1 cellular context compared by ENCODE assay signal in the genomic region with DNA sequence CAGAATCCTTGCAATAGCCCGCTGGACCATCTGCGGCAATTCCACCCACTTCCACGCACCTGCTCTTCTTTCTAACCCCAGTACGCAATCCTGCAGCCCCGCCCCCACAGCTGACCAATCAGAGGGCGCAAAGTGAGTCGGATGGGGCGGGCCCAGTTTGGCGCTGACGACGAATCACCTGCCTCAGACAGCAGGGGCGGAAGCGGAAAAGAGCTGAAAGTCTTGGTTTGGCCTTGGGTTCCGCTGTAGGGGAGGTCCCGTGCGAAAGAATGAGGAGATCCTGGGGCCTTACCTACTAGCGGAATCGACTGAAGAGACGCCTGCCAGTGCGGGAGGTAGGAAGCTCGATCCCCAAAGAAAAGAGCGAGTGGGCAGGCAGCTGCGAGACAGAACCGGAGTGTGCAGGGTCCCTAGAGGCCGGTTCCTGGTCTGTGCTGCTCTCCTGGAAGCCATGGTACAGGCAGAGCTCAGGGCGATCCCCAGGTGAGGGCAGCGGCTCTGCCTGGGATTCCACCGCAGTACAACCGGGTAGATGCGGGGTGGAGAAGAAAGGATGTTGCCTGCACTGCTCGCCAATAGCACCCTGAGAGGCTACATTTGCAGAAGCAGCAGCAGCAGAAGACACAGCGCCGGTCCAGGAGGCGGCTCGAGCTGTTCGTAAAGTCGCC.
TF ChIP-seq lines count a peak whose summit lies in the region.

TMEM184C (plus strand) TSS at position 225 of the 668 bp plus-strand sequence. CDS start 560 bp downstream, outside the sequence.

TF ChIP-seq in HepG2, 621 proteins besides CTCF, POLR2A, EP300 and RAD21 (continued from another document and continues in another):
- peak; percentile 88 for TF ChIP-seq ZNF605 (CRISPR knock-in tag; IDR thresholded peaks at IDR 0.05)
- no peak for TF ChIP-seq ZNF572 (CRISPR knock-in tag; IDR thresholded peaks at IDR 0.05)
- no peak for TF ChIP-seq FOXO1 (CRISPR knock-in tag; IDR thresholded peaks at IDR 0.05)
- TF ChIP-seq, protein P1, sequence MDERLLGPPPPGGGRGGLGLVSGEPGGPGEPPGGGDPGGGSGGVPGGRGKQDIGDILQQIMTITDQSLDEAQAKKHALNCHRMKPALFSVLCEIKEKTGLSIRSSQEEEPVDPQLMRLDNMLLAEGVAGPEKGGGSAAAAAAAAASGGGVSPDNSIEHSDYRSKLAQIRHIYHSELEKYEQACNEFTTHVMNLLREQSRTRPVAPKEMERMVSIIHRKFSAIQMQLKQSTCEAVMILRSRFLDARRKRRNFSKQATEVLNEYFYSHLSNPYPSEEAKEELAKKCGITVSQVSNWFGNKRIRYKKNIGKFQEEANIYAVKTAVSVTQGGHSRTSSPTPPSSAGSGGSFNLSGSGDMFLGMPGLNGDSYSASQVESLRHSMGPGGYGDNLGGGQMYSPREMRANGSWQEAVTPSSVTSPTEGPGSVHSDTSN (CRISPR knock-in tag; IDR thresholded peaks at IDR 0.05) = no peak
- TF ChIP-seq CREB1 (IDR thresholded peaks at IDR 0.05) = peak; percentile 54
- peak; percentile 81 for TF ChIP-seq CREB1 (CRISPR knock-in tag; IDR thresholded peaks at IDR 0.05)
- TF ChIP-seq, protein P2, sequence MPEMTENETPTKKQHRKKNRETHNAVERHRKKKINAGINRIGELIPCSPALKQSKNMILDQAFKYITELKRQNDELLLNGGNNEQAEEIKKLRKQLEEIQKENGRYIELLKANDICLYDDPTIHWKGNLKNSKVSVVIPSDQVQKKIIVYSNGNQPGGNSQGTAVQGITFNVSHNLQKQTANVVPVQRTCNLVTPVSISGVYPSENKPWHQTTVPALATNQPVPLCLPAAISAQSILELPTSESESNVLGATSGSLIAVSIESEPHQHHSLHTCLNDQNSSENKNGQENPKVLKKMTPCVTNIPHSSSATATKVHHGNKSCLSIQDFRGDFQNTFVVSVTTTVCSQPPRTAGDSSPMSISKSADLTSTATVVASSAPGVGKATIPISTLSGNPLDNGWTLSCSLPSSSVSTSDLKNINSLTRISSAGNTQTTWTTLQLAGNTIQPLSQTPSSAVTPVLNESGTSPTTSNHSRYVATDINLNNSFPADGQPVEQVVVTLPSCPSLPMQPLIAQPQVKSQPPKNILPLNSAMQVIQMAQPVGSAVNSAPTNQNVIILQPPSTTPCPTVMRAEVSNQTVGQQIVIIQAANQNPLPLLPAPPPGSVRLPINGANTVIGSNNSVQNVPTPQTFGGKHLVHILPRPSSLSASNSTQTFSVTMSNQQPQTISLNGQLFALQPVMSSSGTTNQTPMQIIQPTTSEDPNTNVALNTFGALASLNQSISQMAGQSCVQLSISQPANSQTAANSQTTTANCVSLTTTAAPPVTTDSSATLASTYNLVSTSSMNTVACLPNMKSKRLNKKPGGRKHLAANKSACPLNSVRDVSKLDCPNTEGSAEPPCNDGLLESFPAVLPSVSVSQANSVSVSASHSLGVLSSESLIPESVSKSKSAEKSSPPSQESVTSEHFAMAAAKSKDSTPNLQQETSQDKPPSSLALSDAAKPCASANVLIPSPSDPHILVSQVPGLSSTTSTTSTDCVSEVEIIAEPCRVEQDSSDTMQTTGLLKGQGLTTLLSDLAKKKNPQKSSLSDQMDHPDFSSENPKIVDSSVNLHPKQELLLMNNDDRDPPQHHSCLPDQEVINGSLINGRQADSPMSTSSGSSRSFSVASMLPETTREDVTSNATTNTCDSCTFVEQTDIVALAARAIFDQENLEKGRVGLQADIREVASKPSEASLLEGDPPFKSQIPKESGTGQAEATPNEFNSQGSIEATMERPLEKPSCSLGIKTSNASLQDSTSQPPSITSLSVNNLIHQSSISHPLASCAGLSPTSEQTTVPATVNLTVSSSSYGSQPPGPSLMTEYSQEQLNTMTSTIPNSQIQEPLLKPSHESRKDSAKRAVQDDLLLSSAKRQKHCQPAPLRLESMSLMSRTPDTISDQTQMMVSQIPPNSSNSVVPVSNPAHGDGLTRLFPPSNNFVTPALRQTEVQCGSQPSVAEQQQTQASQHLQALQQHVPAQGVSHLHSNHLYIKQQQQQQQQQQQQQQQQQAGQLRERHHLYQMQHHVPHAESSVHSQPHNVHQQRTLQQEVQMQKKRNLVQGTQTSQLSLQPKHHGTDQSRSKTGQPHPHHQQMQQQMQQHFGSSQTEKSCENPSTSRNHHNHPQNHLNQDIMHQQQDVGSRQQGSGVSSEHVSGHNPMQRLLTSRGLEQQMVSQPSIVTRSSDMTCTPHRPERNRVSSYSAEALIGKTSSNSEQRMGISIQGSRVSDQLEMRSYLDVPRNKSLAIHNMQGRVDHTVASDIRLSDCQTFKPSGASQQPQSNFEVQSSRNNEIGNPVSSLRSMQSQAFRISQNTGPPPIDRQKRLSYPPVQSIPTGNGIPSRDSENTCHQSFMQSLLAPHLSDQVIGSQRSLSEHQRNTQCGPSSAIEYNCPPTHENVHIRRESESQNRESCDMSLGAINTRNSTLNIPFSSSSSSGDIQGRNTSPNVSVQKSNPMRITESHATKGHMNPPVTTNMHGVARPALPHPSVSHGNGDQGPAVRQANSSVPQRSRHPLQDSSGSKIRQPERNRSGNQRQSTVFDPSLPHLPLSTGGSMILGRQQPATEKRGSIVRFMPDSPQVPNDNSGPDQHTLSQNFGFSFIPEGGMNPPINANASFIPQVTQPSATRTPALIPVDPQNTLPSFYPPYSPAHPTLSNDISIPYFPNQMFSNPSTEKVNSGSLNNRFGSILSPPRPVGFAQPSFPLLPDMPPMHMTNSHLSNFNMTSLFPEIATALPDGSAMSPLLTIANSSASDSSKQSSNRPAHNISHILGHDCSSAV (CRISPR knock-in tag; IDR thresholded peaks at IDR 0.05; ENCODE audit: borderline replicate concordance) = no peak
- TF ChIP-seq SOX5 (CRISPR knock-in tag; IDR thresholded peaks at IDR 0.05; ENCODE audit: borderline replicate concordance) = 0 out of 2 replicates have a peak, but pooled peaks have one; percentile 15
- peak; percentile 49; the same call in 1 of the 2 replicates for TF ChIP-seq RFX5 (IDR thresholded peaks at IDR 0.05; ENCODE audit: low read depth, low read length)
- no peak for TF ChIP-seq TBX3 (IDR thresholded peaks at IDR 0.05; ENCODE audit: borderline replicate concordance)
- no peak for TF ChIP-seq ZFYVE20 (CRISPR knock-in tag; IDR thresholded peaks at IDR 0.05; ENCODE audit: borderline replicate concordance, low read depth)
- no peak for TF ChIP-seq TCF12 (IDR thresholded peaks at IDR 0.05)
- no peak for TF ChIP-seq TCF12 (CRISPR knock-in tag; IDR thresholded peaks at IDR 0.05)
- TF ChIP-seq, protein P3, sequence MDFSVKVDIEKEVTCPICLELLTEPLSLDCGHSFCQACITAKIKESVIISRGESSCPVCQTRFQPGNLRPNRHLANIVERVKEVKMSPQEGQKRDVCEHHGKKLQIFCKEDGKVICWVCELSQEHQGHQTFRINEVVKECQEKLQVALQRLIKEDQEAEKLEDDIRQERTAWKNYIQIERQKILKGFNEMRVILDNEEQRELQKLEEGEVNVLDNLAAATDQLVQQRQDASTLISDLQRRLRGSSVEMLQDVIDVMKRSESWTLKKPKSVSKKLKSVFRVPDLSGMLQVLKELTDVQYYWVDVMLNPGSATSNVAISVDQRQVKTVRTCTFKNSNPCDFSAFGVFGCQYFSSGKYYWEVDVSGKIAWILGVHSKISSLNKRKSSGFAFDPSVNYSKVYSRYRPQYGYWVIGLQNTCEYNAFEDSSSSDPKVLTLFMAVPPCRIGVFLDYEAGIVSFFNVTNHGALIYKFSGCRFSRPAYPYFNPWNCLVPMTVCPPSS (IDR thresholded peaks at IDR 0.05) = no peak
- TF ChIP-seq FOXK2 (IDR thresholded peaks at IDR 0.05) = no peak
- TF ChIP-seq ZFY (CRISPR knock-in tag; IDR thresholded peaks at IDR 0.05) = peak; percentile 87
- TF ChIP-seq ZNF383 (CRISPR knock-in tag; IDR thresholded peaks at IDR 0.05; ENCODE audit: borderline replicate concordance) = no peak
- TF ChIP-seq MIER2 (CRISPR knock-in tag; IDR thresholded peaks at IDR 0.05) = no peak
- TF ChIP-seq GZF1 (CRISPR knock-in tag; IDR thresholded peaks at IDR 0.05) = peak; percentile 37; the same call in 1 of the 2 replicates
- TF ChIP-seq HDAC6 (IDR thresholded peaks at IDR 0.05; ENCODE audit: low read depth, low read length) = no peak
- TF ChIP-seq RAD51 (IDR thresholded peaks at IDR 0.05; ENCODE audit: borderline replicate concordance) = no peak
- TF ChIP-seq, protein P4, sequence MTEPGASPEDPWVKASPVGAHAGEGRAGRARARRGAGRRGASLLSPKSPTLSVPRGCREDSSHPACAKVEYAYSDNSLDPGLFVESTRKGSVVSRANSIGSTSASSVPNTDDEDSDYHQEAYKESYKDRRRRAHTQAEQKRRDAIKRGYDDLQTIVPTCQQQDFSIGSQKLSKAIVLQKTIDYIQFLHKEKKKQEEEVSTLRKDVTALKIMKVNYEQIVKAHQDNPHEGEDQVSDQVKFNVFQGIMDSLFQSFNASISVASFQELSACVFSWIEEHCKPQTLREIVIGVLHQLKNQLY (CRISPR knock-in tag; IDR thresholded peaks at IDR 0.05) = no peak
- peak; percentile 52; the same call in 1 of the 2 replicates for TF ChIP-seq ZNF292 (CRISPR knock-in tag; IDR thresholded peaks at IDR 0.05; ENCODE audit: borderline replicate concordance, low read depth)
- TF ChIP-seq BORCS8-MEF2B (CRISPR knock-in tag; IDR thresholded peaks at IDR 0.05) = peak; percentile 65
- no peak for TF ChIP-seq NAIF1 (CRISPR knock-in tag; IDR thresholded peaks at IDR 0.05; ENCODE audit: borderline replicate concordance)
- TF ChIP-seq, protein P5, sequence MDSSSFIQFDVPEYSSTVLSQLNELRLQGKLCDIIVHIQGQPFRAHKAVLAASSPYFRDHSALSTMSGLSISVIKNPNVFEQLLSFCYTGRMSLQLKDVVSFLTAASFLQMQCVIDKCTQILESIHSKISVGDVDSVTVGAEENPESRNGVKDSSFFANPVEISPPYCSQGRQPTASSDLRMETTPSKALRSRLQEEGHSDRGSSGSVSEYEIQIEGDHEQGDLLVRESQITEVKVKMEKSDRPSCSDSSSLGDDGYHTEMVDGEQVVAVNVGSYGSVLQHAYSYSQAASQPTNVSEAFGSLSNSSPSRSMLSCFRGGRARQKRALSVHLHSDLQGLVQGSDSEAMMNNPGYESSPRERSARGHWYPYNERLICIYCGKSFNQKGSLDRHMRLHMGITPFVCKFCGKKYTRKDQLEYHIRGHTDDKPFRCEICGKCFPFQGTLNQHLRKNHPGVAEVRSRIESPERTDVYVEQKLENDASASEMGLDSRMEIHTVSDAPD (CRISPR knock-in tag; IDR thresholded peaks at IDR 0.05) = no peak
- no peak for TF ChIP-seq CREBL2 (CRISPR knock-in tag; IDR thresholded peaks at IDR 0.05; ENCODE audit: borderline replicate concordance)
- TF ChIP-seq MBNL3 (CRISPR knock-in tag; conservative IDR thresholded peaks at IDR 0.05) = no peak
- no peak for TF ChIP-seq FOSL1 (CRISPR knock-in tag; IDR thresholded peaks at IDR 0.05; ENCODE audit: borderline replicate concordance)
- TF ChIP-seq RFXANK (CRISPR knock-in tag; IDR thresholded peaks at IDR 0.05) = no peak
- peak; percentile 34; the same call in 1 of the 2 replicates for TF ChIP-seq ZNF503 (CRISPR knock-in tag; IDR thresholded peaks at IDR 0.05)
- no peak for TF ChIP-seq NFIB (CRISPR knock-in tag; IDR thresholded peaks at IDR 0.05; ENCODE audit: borderline replicate concordance)
- TF ChIP-seq, protein P6, sequence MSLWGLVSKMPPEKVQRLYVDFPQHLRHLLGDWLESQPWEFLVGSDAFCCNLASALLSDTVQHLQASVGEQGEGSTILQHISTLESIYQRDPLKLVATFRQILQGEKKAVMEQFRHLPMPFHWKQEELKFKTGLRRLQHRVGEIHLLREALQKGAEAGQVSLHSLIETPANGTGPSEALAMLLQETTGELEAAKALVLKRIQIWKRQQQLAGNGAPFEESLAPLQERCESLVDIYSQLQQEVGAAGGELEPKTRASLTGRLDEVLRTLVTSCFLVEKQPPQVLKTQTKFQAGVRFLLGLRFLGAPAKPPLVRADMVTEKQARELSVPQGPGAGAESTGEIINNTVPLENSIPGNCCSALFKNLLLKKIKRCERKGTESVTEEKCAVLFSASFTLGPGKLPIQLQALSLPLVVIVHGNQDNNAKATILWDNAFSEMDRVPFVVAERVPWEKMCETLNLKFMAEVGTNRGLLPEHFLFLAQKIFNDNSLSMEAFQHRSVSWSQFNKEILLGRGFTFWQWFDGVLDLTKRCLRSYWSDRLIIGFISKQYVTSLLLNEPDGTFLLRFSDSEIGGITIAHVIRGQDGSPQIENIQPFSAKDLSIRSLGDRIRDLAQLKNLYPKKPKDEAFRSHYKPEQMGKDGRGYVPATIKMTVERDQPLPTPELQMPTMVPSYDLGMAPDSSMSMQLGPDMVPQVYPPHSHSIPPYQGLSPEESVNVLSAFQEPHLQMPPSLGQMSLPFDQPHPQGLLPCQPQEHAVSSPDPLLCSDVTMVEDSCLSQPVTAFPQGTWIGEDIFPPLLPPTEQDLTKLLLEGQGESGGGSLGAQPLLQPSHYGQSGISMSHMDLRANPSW (CRISPR knock-in tag; IDR thresholded peaks at IDR 0.05; ENCODE audit: borderline replicate concordance) = peak; percentile 41; the same call in 1 of the 2 replicates
- no peak for TF ChIP-seq SRSF9 (IDR thresholded peaks at IDR 0.05; ENCODE audit: borderline replicate concordance, insufficient read depth, low read depth, low read length, poor library complexity, severe bottlenecking)
- TF ChIP-seq E2F5 (CRISPR knock-in tag; conservative IDR thresholded peaks at IDR 0.05) = no peak
- peak; percentile 97 for TF ChIP-seq KAT8 (CRISPR knock-in tag; IDR thresholded peaks at IDR 0.05)
- no peak for TF ChIP-seq NFIC (IDR thresholded peaks at IDR 0.05; ENCODE audit: low read length)
